Comparison of ENCODE assay signal across 35 cellular contexts in the genomic region with DNA sequence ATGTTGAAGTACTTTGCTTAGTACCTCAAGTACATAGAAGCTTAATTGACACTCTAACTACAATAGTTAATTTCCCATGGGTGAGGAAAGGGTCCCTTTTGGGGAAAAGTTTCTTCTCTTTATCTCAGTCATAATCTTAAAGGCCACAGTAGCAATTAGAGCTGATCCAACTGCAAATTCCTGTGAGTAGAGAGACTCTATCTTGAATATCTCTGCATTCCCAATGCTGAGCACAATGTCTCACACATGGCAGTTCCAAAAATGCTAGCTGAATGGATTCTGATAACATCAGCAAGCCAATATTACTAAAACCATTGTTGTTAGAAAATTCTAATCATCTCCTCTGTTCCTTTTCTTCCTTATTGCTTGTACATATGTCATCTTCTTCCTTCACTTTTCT.
"Had no signal": no experiment of that assay in that cellular context is flagged by ENCODE, and none has a peak within 500 bp of the region (broad histone marks: within the 10 kb centered on the region; RNA-seq: fewer than 3 reads in every experiment).

No MANE protein-coding gene starts in this region.

- H3K9ac ChIP-seq: KMS-11 had no signal

- DNase-seq: Karpas-422, Kasumi-1, KG1, MM.1S, MV-4-11, NCI-H1048, NCI-H1092, NCI-H1092 treated with DMSO at 0.1 percent for 48 hours, NCI-H1105, NCI-H1105 treated with DMSO at 0.1 percent for 48 hours, NCI-H1417, NCI-H1417 treated with DMSO at 0.1 percent for 48 hours, NCI-H1436, NCI-H1436 treated with DMSO at 0.1 percent for 48 hours, NCI-H146, NCI-H1694, NCI-H1694 treated with DMSO at 0.1 percent for 48 hours, NCI-H187, NCI-H187 treated with DMSO at 0.1 percent for 48 hours, NCI-H1930, NCI-H2029, NCI-H2029 treated with DMSO at 0.1 percent for 48 hours, NCI-H2081, NCI-H2081 treated with DMSO at 0.1 percent for 48 hours, NCI-H2107, NCI-H2171, NCI-H2171 treated with DMSO at 0.1 percent for 48 hours, NCI-H2227 treated with DMSO at 0.1 percent for 48 hours, NCI-H226, NCI-H345, NCI-H446, NCI-H446 treated with DMSO at 0.1 percent for 48 hours, NCI-H510A, NCI-H510A treated with DMSO at 0.1 percent for 48 hours had no signal

- H3K4me2 ChIP-seq: KMS-11 had no signal

- H3K27ac ChIP-seq: KMS-11 had no signal
